In genomic region chr2:46847185-46847710, GRCh38 we compare ENCODE assay signal across 8 cellular contexts.
DNase-seq lines count a peak whose midpoint lies in the region; ATAC-seq and TF ChIP-seq lines count a peak whose summit lies in the region.

No MANE protein-coding gene starts in this region.

- ATAC-seq in HG03520 (IDR thresholded peaks at IDR 0.05; ENCODE audit: unreplicated experiment) (no peak), HG03565 (IDR thresholded peaks at IDR 0.05; ENCODE audit: unreplicated experiment) (no peak)

- DNase-seq in EH (ENCODE audit: low read depth), result peak; percentile 97
- peak; percentile 94 for DNase-seq in RPMI8226
- peak; percentile 95 to 97 for DNase-seq in foreskin fibroblast
- DNase-seq in pulmonary artery endothelial cell (ENCODE audit: low read depth, low spot score), result peak; percentile 57
- DNase-seq in AML-193 (lab: John Stamatoyannopoulos, UW), result no peak
- no peak for DNase-seq in activated CD4-positive, CD25-positive, alpha-beta regulatory T cell (lab: John Stamatoyannopoulos, UW)

- H3K4me3 ChIP-seq in foreskin fibroblast (ENCODE audit: low read depth in 1 of 2, low read length in 2 of 2), result no peak overlapping the region

- TF ChIP-seq CTCF in foreskin fibroblast (IDR thresholded peaks at IDR 0.05; ENCODE audit: low read depth, low read length), result no peak

Comparison
In these comparisons a context has a peak if more than half of its experiments do, and no peak if none do; other contexts are left out.
1. DNase-seq: peak in EH (single experiment), RPMI8226 (single experiment), foreskin fibroblast (2 of 2) and pulmonary artery endothelial cell (single experiment); none in AML-193 (0 of 2) and activated CD4-positive, CD25-positive, alpha-beta regulatory T cell (0 of 4).